In the genomic region with DNA sequence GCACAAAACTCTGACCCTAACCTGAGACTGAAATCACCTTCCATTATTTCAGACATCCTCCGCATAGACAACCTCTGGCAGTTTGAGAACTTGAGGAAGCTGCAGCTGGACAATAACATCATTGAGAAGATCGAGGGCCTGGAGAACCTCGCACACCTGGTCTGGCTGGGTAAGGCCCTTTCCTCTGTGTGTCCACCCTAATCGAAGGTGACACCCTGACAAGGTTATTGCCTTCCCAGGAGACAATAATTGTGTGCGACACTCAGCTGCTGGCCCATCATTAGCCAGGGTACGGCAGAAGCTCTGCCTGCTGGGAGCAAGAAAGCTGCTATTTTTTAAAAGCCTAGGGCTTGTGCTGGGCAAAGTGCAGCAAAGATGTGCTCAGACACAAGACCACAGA, we compare ENCODE assay signal across 24 cellular contexts. TPM values are rescaled to one million over a fixed set of nuclear protein-coding genes. Genes with fewer than 3 reads are reported as not detected.
"Had no signal": no experiment of that assay in that cellular context is flagged by ENCODE, and none has a peak within 500 bp of the region (broad histone marks: within the 10 kb centered on the region; RNA-seq: fewer than 3 reads in every experiment).

No MANE protein-coding gene starts in this region.

- H3K27ac Mint-ChIP-seq: activated naive CD8-positive, alpha-beta T cell; activated T-cell treated with anti-CD3 and anti-CD28 coated beads, Interleukin-2, amount 50 U/mL, for 72 hours; brain; natural killer cell treated with Interleukin-12 subunit alpha and Interleukin-12 subunit beta and Interleukin-15 and Interleukin-18, amount 100 ng/mL, for 72 hours had no signal

- H3K36me3 ChIP-seq: adrenal gland, left ventricle myocardium inferior, thyroid gland, upper lobe of right lung had no signal

- H3K36me3 Mint-ChIP-seq: activated naive CD8-positive, alpha-beta T cell; brain; natural killer cell treated with Interleukin-12 subunit alpha and Interleukin-12 subunit beta and Interleukin-15 and Interleukin-18, amount 100 ng/mL, for 72 hours had no signal

- H3K4me1 Mint-ChIP-seq: brain had no signal

- DNase-seq: activated CD4-positive, alpha-beta T cell treated with anti-CD3 and anti-CD28 coated beads for 4 hours; activated CD4-positive, alpha-beta T cell treated with anti-CD3 and anti-CD28 coated beads, Interleukin-2, amount 50 U/mL, for 4 hours; activated naive CD4-positive, alpha-beta T cell; activated T-cell treated with anti-CD3 and anti-CD28 coated beads for 4 hours; activated T-cell treated with anti-CD3 and anti-CD28 coated beads, Interleukin-2, amount 50 U/mL, for 72 hours; aorta; foreskin keratinocyte; heart left ventricle; left ventricle myocardium inferior; mucosa of descending colon; stimulated activated CD4-positive, alpha-beta T cell treated with anti-CD3 and anti-CD28 coated beads, Interleukin-12 subunit alpha, Interleukin-12 subunit beta, amount 100 ng/mL, for 4 hours; stimulated activated CD4-positive, alpha-beta T cell treated with anti-CD3 and anti-CD28 coated beads, Interleukin-4, amount 100 ng/mL, for 1 hour; stimulated activated naive CD8-positive, alpha-beta T cell treated with anti-CD3 and anti-CD28 coated beads, Interleukin-15, Interleukin-2, amounts not matched to agents 100 U/mL and 50 U/mL, for 24 hours; thyroid gland had no signal

- H3K4me3 Mint-ChIP-seq: activated naive CD8-positive, alpha-beta T cell; activated T-cell treated with anti-CD3 and anti-CD28 coated beads, Interleukin-2, amount 50 U/mL, for 72 hours; brain; natural killer cell treated with Interleukin-12 subunit alpha and Interleukin-12 subunit beta and Interleukin-15 and Interleukin-18, amount 100 ng/mL, for 72 hours had no signal

- H3K27me3 ChIP-seq: adrenal gland, foreskin keratinocyte, heart left ventricle, thyroid gland, upper lobe of right lung had no signal

- H3K27me3 Mint-ChIP-seq: activated naive CD8-positive, alpha-beta T cell; brain; natural killer cell treated with Interleukin-12 subunit alpha and Interleukin-12 subunit beta and Interleukin-15 and Interleukin-18, amount 100 ng/mL, for 72 hours had no signal

- H3K27ac ChIP-seq: adrenal gland, foreskin keratinocyte, heart left ventricle, left ventricle myocardium inferior, thyroid gland, upper lobe of right lung had no signal

- H3K9me3 Mint-ChIP-seq: activated T-cell treated with anti-CD3 and anti-CD28 coated beads, Interleukin-2, amount 50 U/mL, for 72 hours; natural killer cell treated with Interleukin-12 subunit alpha and Interleukin-12 subunit beta and Interleukin-15 and Interleukin-18, amount 100 ng/mL, for 72 hours had no signal

- H3K4me1 ChIP-seq: adrenal gland, foreskin keratinocyte, heart left ventricle, left ventricle myocardium inferior, thyroid gland, upper lobe of right lung had no signal

- H3K9me3 ChIP-seq: adrenal gland, heart left ventricle, left ventricle myocardium inferior, mucosa of descending colon, thyroid gland, upper lobe of right lung had no signal

- FAIRE-seq: endothelial cell of umbilical vein, islet of Langerhans had no signal

- H3K4me3 ChIP-seq: adrenal gland, heart left ventricle, left ventricle myocardium inferior, lung, mucosa of descending colon, skin epidermis, thyroid gland, upper lobe of right lung had no signal

RNA-seq across cellular contexts. Expression of a gene that starts 11.1 kb away (rescaled TPM):
- total RNA-seq: T-helper 1 cell treated with Interleukin-12 subunit alpha and Interleukin-12 subunit beta and Interleukin-4 antibody, amounts not matched to agents 30 ng/mL and 1 ng/mL, for 36 hours had no signal
